In genomic region chr6:157603971-157604370, GRCh38 we compare ENCODE assay signal across 35 cellular contexts.
"Had no signal": no experiment of that assay in that cellular context is flagged by ENCODE, and none has a peak within 500 bp of the region (broad histone marks: within the 10 kb centered on the region; RNA-seq: fewer than 3 reads in every experiment).

No MANE protein-coding gene starts in this region.

- H3K9me3 ChIP-seq: adrenal gland, body of pancreas, esophagus muscularis mucosa, gastrocnemius medialis had no signal

- H3K36me3 ChIP-seq: adrenal gland, gastrocnemius medialis, WERI-Rb-1 had no signal

- H3K4me3 Mint-ChIP-seq: activated B cell treated with CpG ODN at 0.5 μM for 24 hours; activated CD4-positive, alpha-beta memory T cell treated with anti-CD3 and anti-CD28 coated beads for 36 hours; activated CD4-positive, alpha-beta T cell treated with anti-CD3 and anti-CD28 coated beads for 36 hours; activated CD4-positive, alpha-beta T cell treated with anti-CD3 and anti-CD28 coated beads, Interleukin-2, amount 10 ng/mL, durations not matched to agents 24 days and 14 days; activated CD8-positive, alpha-beta memory T cell treated with anti-CD3 and anti-CD28 coated beads, Interleukin-2, amount 10 ng/mL, durations not matched to agents 7 days and 5 days; activated CD8-positive, alpha-beta T cell treated with anti-CD3 and anti-CD28 coated beads, Interleukin-2, amount 10 ng/mL, durations not matched to agents 7 days and 5 days; activated naive CD4-positive, alpha-beta T cell treated with anti-CD3 and anti-CD28 coated beads for 36 hours; activated naive CD4-positive, alpha-beta T cell treated with anti-CD3 and anti-CD28 coated beads, Interleukin-2, amount 50 U/mL, for 24 hours; activated naive CD8-positive, alpha-beta T cell treated with anti-CD3 and anti-CD28 coated beads for 36 hours; activated naive CD8-positive, alpha-beta T cell treated with anti-CD3 and anti-CD28 coated beads, Interleukin-2, amount 50 U/mL, for 24 hours; activated T-helper 1 cell treated with anti-CD3 and anti-CD28 coated beads, Interleukin-12 subunit alpha, Interleukin-12 subunit beta, Interleukin-2, Interleukin-4 antibody, amounts not matched to agents 30 ng/mL and 10 ng/mL and 1 ng/mL, durations not matched to agents 14 hours and 24 hours and 36 hours; effector memory CD8-positive, alpha-beta T cell; T-helper 17 cell; T-helper 2 cell treated with Interferon-gamma antibody and Interleukin-4, amounts not matched to agents 5 μg/mL and 100 μg/mL, for 36 hours had no signal

- ATAC-seq: activated CD4-positive, alpha-beta T cell treated with anti-CD3 and anti-CD28 coated beads for 36 hours; activated CD8-positive, alpha-beta memory T cell treated with anti-CD3 and anti-CD28 coated beads, Interleukin-2, amount 10 ng/mL, durations not matched to agents 7 days and 5 days; activated CD8-positive, alpha-beta T cell treated with anti-CD3 and anti-CD28 coated beads, Interleukin-2, amount 10 ng/mL, durations not matched to agents 7 days and 5 days; activated naive CD8-positive, alpha-beta T cell treated with anti-CD3 and anti-CD28 coated beads, Interleukin-2, amount 50 U/mL, for 24 hours; body of pancreas; effector memory CD8-positive, alpha-beta T cell; foreskin keratinocyte; gastrocnemius medialis; T-helper 17 cell had no signal

- H3K4me1 ChIP-seq: adrenal gland, body of pancreas, esophagus muscularis mucosa, foreskin keratinocyte, gastrocnemius medialis had no signal

- FAIRE-seq: colon had no signal

- H3K27me3 Mint-ChIP-seq: activated B cell treated with CpG ODN at 0.5 μM for 24 hours; activated CD4-positive, alpha-beta memory T cell treated with anti-CD3 and anti-CD28 coated beads for 36 hours; activated CD4-positive, alpha-beta T cell treated with anti-CD3 and anti-CD28 coated beads for 36 hours; activated CD4-positive, alpha-beta T cell treated with anti-CD3 and anti-CD28 coated beads, Interleukin-2, amount 10 ng/mL, durations not matched to agents 24 days and 14 days; activated CD8-positive, alpha-beta memory T cell treated with anti-CD3 and anti-CD28 coated beads, Interleukin-2, amount 10 ng/mL, durations not matched to agents 7 days and 5 days; activated naive CD4-positive, alpha-beta T cell treated with anti-CD3 and anti-CD28 coated beads, Interleukin-2, amount 50 U/mL, for 24 hours; activated naive CD8-positive, alpha-beta T cell treated with anti-CD3 and anti-CD28 coated beads for 36 hours; activated naive CD8-positive, alpha-beta T cell treated with anti-CD3 and anti-CD28 coated beads, Interleukin-2, amount 50 U/mL, for 24 hours; effector memory CD8-positive, alpha-beta T cell; T-helper 17 cell had no signal

- H3K9me3 Mint-ChIP-seq: activated B cell treated with CpG ODN at 0.5 μM for 24 hours; activated CD4-positive, alpha-beta memory T cell treated with anti-CD3 and anti-CD28 coated beads for 36 hours; activated CD4-positive, alpha-beta T cell treated with anti-CD3 and anti-CD28 coated beads, Interleukin-2, amount 10 ng/mL, durations not matched to agents 24 days and 14 days; activated naive CD4-positive, alpha-beta T cell treated with anti-CD3 and anti-CD28 coated beads for 36 hours; activated naive CD4-positive, alpha-beta T cell treated with anti-CD3 and anti-CD28 coated beads, Interleukin-2, amount 50 U/mL, for 24 hours; activated naive CD8-positive, alpha-beta T cell treated with anti-CD3 and anti-CD28 coated beads for 36 hours; activated naive CD8-positive, alpha-beta T cell treated with anti-CD3 and anti-CD28 coated beads, Interleukin-2, amount 50 U/mL, for 24 hours; activated T-helper 1 cell treated with anti-CD3 and anti-CD28 coated beads, Interleukin-12 subunit alpha, Interleukin-12 subunit beta, Interleukin-2, Interleukin-4 antibody, amounts not matched to agents 30 ng/mL and 10 ng/mL and 1 ng/mL, durations not matched to agents 14 hours and 24 hours and 36 hours; activated T-helper 2 cell treated with anti-CD3 and anti-CD28 coated beads, Interferon-gamma antibody, Interleukin-2, Interleukin-4, amounts not matched to agents 10 μg/mL and 5 μg/mL and 100 μg/mL, durations not matched to agents 14 hours and 24 hours and 36 hours; effector memory CD8-positive, alpha-beta T cell; T-helper 2 cell treated with Interferon-gamma antibody and Interleukin-4, amounts not matched to agents 5 μg/mL and 100 μg/mL, for 36 hours had no signal

- H3K27me3 ChIP-seq: adrenal gland, body of pancreas, esophagus muscularis mucosa, foreskin keratinocyte, gastrocnemius medialis had no signal

- H3K27ac ChIP-seq: adrenal gland, body of pancreas, esophagus muscularis mucosa, foreskin keratinocyte, gastrocnemius medialis, WERI-Rb-1 had no signal

- H3K4me3 ChIP-seq: adrenal gland, body of pancreas, esophagus muscularis mucosa, gastrocnemius medialis had no signal

- DNase-seq: activated B cell treated with CpG ODN at 0.5 μM for 24 hours; activated CD4-positive, alpha-beta memory T cell treated with anti-CD3 and anti-CD28 coated beads for 36 hours; activated CD4-positive, alpha-beta T cell treated with anti-CD3 and anti-CD28 coated beads for 36 hours; activated CD4-positive, alpha-beta T cell treated with anti-CD3 and anti-CD28 coated beads, Interleukin-2, amount 10 ng/mL, durations not matched to agents 24 days and 14 days; activated CD4-positive, CD25-positive, alpha-beta regulatory T cell treated with anti-CD3 and anti-CD28 coated beads, Interleukin-2, amount 50 U/mL, for 72 hours; activated CD8-positive, alpha-beta memory T cell treated with anti-CD3 and anti-CD28 coated beads, Interleukin-2, amount 10 ng/mL, durations not matched to agents 7 days and 5 days; activated CD8-positive, alpha-beta memory T cell treated with anti-CD3 and anti-CD28 coated beads, Interleukin-2, amount 50 U/mL, for 4 hours; activated CD8-positive, alpha-beta T cell treated with anti-CD3 and anti-CD28 coated beads, Interleukin-2, amount 10 ng/mL, durations not matched to agents 7 days and 5 days; activated effector memory CD4-positive, alpha-beta T cell treated with anti-CD3 and anti-CD28 coated beads, Interleukin-2, amount 50 U/mL, for 16 hours; activated naive CD4-positive, alpha-beta T cell treated with anti-CD3 and anti-CD28 coated beads for 36 hours; activated naive CD8-positive, alpha-beta T cell treated with anti-CD3 and anti-CD28 coated beads for 36 hours; activated naive CD8-positive, alpha-beta T cell treated with anti-CD3 and anti-CD28 coated beads, Interleukin-2, amount 50 U/mL, for 24 hours; activated T-cell treated with anti-CD3 and anti-CD28 coated beads, Interleukin-2, amount 50 U/mL, for 1 hour; activated T-cell treated with anti-CD3 and anti-CD28 coated beads, Interleukin-2, amount 50 U/mL, for 48 hours; adrenal gland; amygdala; aorta; body of pancreas; cortex of kidney; dermis blood vessel endothelial cell; effector CD4-positive, alpha-beta T cell; effector memory CD8-positive, alpha-beta T cell; erythroblast; foreskin keratinocyte; gastrocnemius medialis; T-helper 1 cell; T-helper 17 cell; T1000; WERI-Rb-1 had no signal

- H3K4me1 Mint-ChIP-seq: activated CD4-positive, alpha-beta T cell treated with anti-CD3 and anti-CD28 coated beads for 36 hours; activated CD4-positive, alpha-beta T cell treated with anti-CD3 and anti-CD28 coated beads, Interleukin-2, amount 10 ng/mL, durations not matched to agents 24 days and 14 days; activated CD8-positive, alpha-beta memory T cell treated with anti-CD3 and anti-CD28 coated beads, Interleukin-2, amount 10 ng/mL, durations not matched to agents 7 days and 5 days; activated naive CD4-positive, alpha-beta T cell treated with anti-CD3 and anti-CD28 coated beads, Interleukin-2, amount 50 U/mL, for 24 hours; activated naive CD8-positive, alpha-beta T cell treated with anti-CD3 and anti-CD28 coated beads for 36 hours; T-helper 17 cell had no signal

- H3K27ac Mint-ChIP-seq: activated B cell treated with CpG ODN at 0.5 μM for 24 hours; activated CD4-positive, alpha-beta memory T cell treated with anti-CD3 and anti-CD28 coated beads for 36 hours; activated CD4-positive, alpha-beta T cell treated with anti-CD3 and anti-CD28 coated beads for 36 hours; activated CD4-positive, alpha-beta T cell treated with anti-CD3 and anti-CD28 coated beads, Interleukin-2, amount 10 ng/mL, durations not matched to agents 24 days and 14 days; activated CD8-positive, alpha-beta memory T cell treated with anti-CD3 and anti-CD28 coated beads, Interleukin-2, amount 10 ng/mL, durations not matched to agents 7 days and 5 days; activated CD8-positive, alpha-beta T cell treated with anti-CD3 and anti-CD28 coated beads, Interleukin-2, amount 10 ng/mL, durations not matched to agents 7 days and 5 days; activated naive CD4-positive, alpha-beta T cell treated with anti-CD3 and anti-CD28 coated beads for 36 hours; activated naive CD4-positive, alpha-beta T cell treated with anti-CD3 and anti-CD28 coated beads, Interleukin-2, amount 50 U/mL, for 24 hours; activated naive CD8-positive, alpha-beta T cell treated with anti-CD3 and anti-CD28 coated beads for 36 hours; activated naive CD8-positive, alpha-beta T cell treated with anti-CD3 and anti-CD28 coated beads, Interleukin-2, amount 50 U/mL, for 24 hours; activated T-helper 1 cell treated with anti-CD3 and anti-CD28 coated beads, Interleukin-12 subunit alpha, Interleukin-12 subunit beta, Interleukin-2, Interleukin-4 antibody, amounts not matched to agents 30 ng/mL and 10 ng/mL and 1 ng/mL, durations not matched to agents 14 hours and 24 hours and 36 hours; activated T-helper 2 cell treated with anti-CD3 and anti-CD28 coated beads, Interferon-gamma antibody, Interleukin-2, Interleukin-4, amounts not matched to agents 10 μg/mL and 5 μg/mL and 100 μg/mL, durations not matched to agents 14 hours and 24 hours and 36 hours; effector memory CD8-positive, alpha-beta T cell; T-helper 17 cell; T-helper 2 cell treated with Interferon-gamma antibody and Interleukin-4, amounts not matched to agents 5 μg/mL and 100 μg/mL, for 36 hours had no signal
